Comparison of ENCODE assay signal across 1 cellular context in genomic region chr2:105793230-105793975, GRCh38.
TF ChIP-seq lines count a peak whose summit lies in the region.

No MANE protein-coding gene starts in this region.

TF ChIP-seq in H1, 55 proteins besides CTCF, POLR2A, EP300 and RAD21 (continued from another document):
- TF ChIP-seq CTBP2 (IDR thresholded peaks at IDR 0.05; ENCODE audit: borderline replicate concordance, insufficient read depth, insufficient read length, low read length) (no peak), ATF2 (IDR thresholded peaks at IDR 0.05; ENCODE audit: low read length) (no peak), YY1 (IDR thresholded peaks at IDR 0.05; ENCODE audit: low read depth, low read length) (peak; percentile 46; the same call in 1 of the 2 replicates)
